13 cellular contexts compared by ENCODE assay signal in genomic region chr6:107667790-107668189, GRCh38.
DNase-seq lines count a peak whose midpoint lies in the region; ATAC-seq and TF ChIP-seq lines count a peak whose summit lies in the region.
"Had no signal": no experiment of that assay in that cellular context is flagged by ENCODE, and none has a peak within 500 bp of the region (broad histone marks: within the 10 kb centered on the region; RNA-seq: fewer than 3 reads in every experiment).

No MANE protein-coding gene starts in this region.

- no peak overlapping the region for H3K4me3 ChIP-seq in NB4 (ENCODE audit: low read depth, low read length)
- H3K4me3 ChIP-seq: smooth muscle cell had no signal

- ATAC-seq in GM18519 (IDR thresholded peaks at IDR 0.05; ENCODE audit: low FRiP score, unreplicated experiment) (no peak), HG03108 (IDR thresholded peaks at IDR 0.05; ENCODE audit: unreplicated experiment) (no peak)
- ATAC-seq: foreskin keratinocyte had no signal

- intact Hi-C loops in posterior vena cava (cut with DNase I): no loop called here

- TF ChIP-seq POLR2A in NB4 (IDR thresholded peaks at IDR 0.05; ENCODE audit: extremely low read depth, insufficient read length): no peak

- TF ChIP-seq CTCF in NB4 (IDR thresholded peaks at IDR 0.05; ENCODE audit: low read depth, low read length): no peak

- DNase-seq in DMS 273 (lab: John Stamatoyannopoulos, UW; ENCODE audit: unreplicated experiment): peak; percentile 94
- DNase-seq in NB4 (ENCODE audit: low read depth): peak; percentile 34
- peak; percentile 66 to 90 for DNase-seq in NCI-H526 (lab: John Stamatoyannopoulos, UW)
- peak; percentile 28 for DNase-seq in myocyte (ENCODE audit: low read depth)
- DNase-seq in posterior vena cava (ENCODE audit: low spot score): no peak
- DNase-seq: activated CD8-positive, alpha-beta memory T cell treated with anti-CD3 and anti-CD28 coated beads for 24 hours; foreskin keratinocyte; NCI-H2081; SHP77 treated with DMSO at 0.1 percent for 48 hours; stimulated activated CD4-positive, alpha-beta T cell treated with anti-CD3 and anti-CD28 coated beads, Interleukin-4, amount 100 ng/mL, for 4 hours had no signal
